22 cellular contexts compared by ENCODE assay signal in the genomic region with DNA sequence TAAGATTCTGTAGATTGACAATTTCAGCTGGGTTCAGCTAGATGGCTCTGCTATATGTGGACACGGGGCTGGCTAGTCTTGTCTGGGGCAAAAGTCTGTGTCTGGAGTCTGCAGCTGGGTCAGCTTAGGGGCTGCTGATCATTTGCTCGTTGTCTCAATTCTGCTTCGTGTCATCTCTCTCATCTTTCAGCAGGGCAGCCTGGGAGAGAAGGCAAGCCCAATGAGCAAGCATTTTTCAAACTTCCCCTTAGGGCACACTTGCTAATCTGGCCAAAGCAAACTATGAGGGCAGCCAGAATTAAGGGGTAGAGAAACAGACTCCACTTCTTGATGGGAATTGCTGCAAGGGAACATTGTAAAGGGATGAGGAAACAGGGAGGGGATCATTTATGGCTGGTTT.
A peak's percentile ranks its signal among the peaks of the same experiment; 100 is the strongest.
DNase-seq lines count a peak whose midpoint lies in the region; ATAC-seq and TF ChIP-seq lines count a peak whose summit lies in the region.
"Had no signal": no experiment of that assay in that cellular context is flagged by ENCODE, and none has a peak within 500 bp of the region (broad histone marks: within the 10 kb centered on the region; RNA-seq: fewer than 3 reads in every experiment).

No MANE protein-coding gene starts in this region.

- no peak overlapping the region for H2BK120ac ChIP-seq in mesendoderm (ENCODE audit: low read depth, low read length)

- H3K27ac ChIP-seq in breast epithelium, result no peak overlapping the region
- H3K27ac ChIP-seq in mesendoderm (ENCODE audit: low read depth, low read length), result no peak overlapping the region
- H3K27ac ChIP-seq: lower lobe of right lung, parathyroid adenoma, SJSA1, stomach had no signal

- no peak overlapping the region for H3K56ac ChIP-seq in mesendoderm (ENCODE audit: low read length)

- H3K9ac ChIP-seq in mesendoderm (ENCODE audit: low read length), result no peak overlapping the region
- H3K9ac ChIP-seq: parathyroid adenoma had no signal

- no peak overlapping the region for H3K23ac ChIP-seq in mesendoderm (ENCODE audit: low read length)

- POLR2A ChIA-PET in MCF 10A (lab: Yijun Ruan, JAX), result no interaction called here

- no peak overlapping the region for H3K18ac ChIP-seq in mesendoderm (ENCODE audit: low read length)

- H3K4me1 ChIP-seq in breast epithelium (no peaks in the 10 kb centered on the region), mesendoderm (ENCODE audit: control insufficient read depth, low read depth, low read length) (no peaks in the 10 kb centered on the region)
- H3K4me1 ChIP-seq: lower lobe of right lung, parathyroid adenoma, SJSA1, stomach had no signal

- H3K9me3 Mint-ChIP-seq in MCF 10A (ENCODE audit: unreplicated experiment), result no peaks in the 10 kb centered on the region
- no peaks in the 10 kb centered on the region for H3K9me3 Mint-ChIP-seq in progenitor cell of endocrine pancreas (ENCODE audit: low read depth)
- H3K9me3 Mint-ChIP-seq: activated CD4-positive, alpha-beta memory T cell treated with anti-CD3 and anti-CD28 coated beads for 36 hours; WTC11 had no signal

- CTCF ChIA-PET in MCF 10A (lab: Yijun Ruan, JAX), result interaction anchor here (0.6 to 0.7 kb wide), 4 partner anchors 39 to 1499 kb away, joined by 3 to 5 read pairs (median 3); no protein-coding TSS in a partner anchor

- no peak overlapping the region for H4K8ac ChIP-seq in mesendoderm (ENCODE audit: low read depth, low read length)

- no peak overlapping the region for H3K4me2 ChIP-seq in mesendoderm (ENCODE audit: low read length)

- DNase-seq in MCF 10A (ENCODE audit: unreplicated experiment) (peak; percentile 45), breast epithelium (ENCODE audit: low spot score in 2 of 2) (no peak), amniotic stem cell (lab: John Stamatoyannopoulos, UW) (peak; percentile 12), mesendoderm (peak; percentile 28), NCI-H82 treated with DMSO at 0.1 percent for 48 hours (lab: John Stamatoyannopoulos, UW; ENCODE audit: unreplicated experiment) (no peak), omental fat pad (ENCODE audit: low spot score) (no peak), progenitor cell of endocrine pancreas (ENCODE audit: low spot score, unreplicated experiment) (no peak)
- DNase-seq: activated CD4-positive, alpha-beta memory T cell treated with anti-CD3 and anti-CD28 coated beads for 36 hours; activated naive CD4-positive, alpha-beta T cell; activated T-cell treated with anti-CD3 and anti-CD28 coated beads for 4 hours; anterior cingulate cortex; hippocampal formation; Kasumi-1; lower lobe of right lung; NCI-H2171 treated with DMSO at 0.1 percent for 48 hours; stomach; T-helper 17 cell had no signal

- ATAC-seq in omental fat pad (ENCODE audit: low FRiP score), result no peak
- no peak for ATAC-seq in GM18907 (IDR thresholded peaks at IDR 0.05; ENCODE audit: unreplicated experiment)
- ATAC-seq: lower lobe of right lung, T-helper 17 cell, WTC11 had no signal

- no CpG with 5 or more reads among the region's 3 CpGs for WGBS in mesendoderm (ENCODE audit: extremely low coverage, insufficient coverage, low lambda C conversion rate)

- no peaks in the 10 kb centered on the region for H3K79me2 ChIP-seq in mesendoderm (ENCODE audit: control insufficient read depth, insufficient read depth, low read length)
- H3K79me2 ChIP-seq: parathyroid adenoma had no signal

- H3K4me3 Mint-ChIP-seq in MCF 10A (ENCODE audit: unreplicated experiment) (no peak overlapping the region), progenitor cell of endocrine pancreas (ENCODE audit: low read depth) (no peak overlapping the region)
- H3K4me3 Mint-ChIP-seq: activated CD4-positive, alpha-beta memory T cell treated with anti-CD3 and anti-CD28 coated beads for 36 hours; CD14-positive monocyte; T-helper 17 cell; WTC11 had no signal

- TF ChIP-seq CTCF in MCF 10A (IDR thresholded peaks at IDR 0.05; ENCODE audit: unreplicated experiment) (no peak), breast epithelium (IDR thresholded peaks at IDR 0.05) (no peak), omental fat pad (IDR thresholded peaks at IDR 0.05) (no peak), progenitor cell of endocrine pancreas (IDR thresholded peaks at IDR 0.05; ENCODE audit: unreplicated experiment) (no peak)

- H3K9me3 ChIP-seq in breast epithelium, result no peaks in the 10 kb centered on the region
- H3K9me3 ChIP-seq: lower lobe of right lung, SJSA1, stomach had no signal

- H3K4ac ChIP-seq in mesendoderm (ENCODE audit: low read depth, low read length), result no peak overlapping the region

- H4K5ac ChIP-seq in mesendoderm (ENCODE audit: low read length), result no peak overlapping the region

- intact Hi-C loops in MCF 10A (cut with micrococcal nuclease), result no loop called here
- intact Hi-C loops in breast epithelium (cut with DNase I; ENCODE audit: low total_unique reads), result loop anchor here (5.0 kb wide), 1 partner anchor 977 kb away; no protein-coding TSS in a partner anchor

- H3K4me3 ChIP-seq in breast epithelium (no peak overlapping the region), mesendoderm (ENCODE audit: low read length) (no peak overlapping the region)
- H3K4me3 ChIP-seq: lower lobe of right lung, SJSA1, stomach had no signal

- H3K36me3 Mint-ChIP-seq in MCF 10A (ENCODE audit: insufficient read depth, unreplicated experiment), result no peaks in the 10 kb centered on the region
- no peaks in the 10 kb centered on the region for H3K36me3 Mint-ChIP-seq in progenitor cell of endocrine pancreas (ENCODE audit: insufficient read depth)
- H3K36me3 Mint-ChIP-seq: activated CD4-positive, alpha-beta memory T cell treated with anti-CD3 and anti-CD28 coated beads for 36 hours; CD14-positive monocyte; WTC11 had no signal

- H3K27ac Mint-ChIP-seq in MCF 10A (ENCODE audit: low read depth, unreplicated experiment) (no peak overlapping the region), progenitor cell of endocrine pancreas (no peak overlapping the region)
- H3K27ac Mint-ChIP-seq: activated CD4-positive, alpha-beta memory T cell treated with anti-CD3 and anti-CD28 coated beads for 36 hours; CD14-positive monocyte; T-helper 17 cell; WTC11 had no signal

- BruUV-seq in MCF 10A (replicated peaks; lab: Mats Ljungman, UMichigan), result no TSS peak

- no peak overlapping the region for H2AK5ac ChIP-seq in mesendoderm (ENCODE audit: low read length)

- H3K36me3 ChIP-seq in breast epithelium, result no peaks in the 10 kb centered on the region
- no peaks in the 10 kb centered on the region for H3K36me3 ChIP-seq in mesendoderm (ENCODE audit: control insufficient read depth, insufficient read depth, low read length)
- H3K36me3 ChIP-seq: lower lobe of right lung, SJSA1, stomach had no signal

- no peak overlapping the region for H2BK15ac ChIP-seq in mesendoderm (replicated peaks; ENCODE audit: low read depth)

- H3K4me1 Mint-ChIP-seq in MCF 10A (ENCODE audit: insufficient read depth, unreplicated experiment), result peaks cover 7% of the 10 kb centered on the region
- H3K4me1 Mint-ChIP-seq in progenitor cell of endocrine pancreas (ENCODE audit: low read depth), result peaks cover 5% of the 10 kb centered on the region
- H3K4me1 Mint-ChIP-seq: CD14-positive monocyte, T-helper 17 cell had no signal

- H3K27me3 Mint-ChIP-seq in MCF 10A (ENCODE audit: insufficient read depth, unreplicated experiment) (no peaks in the 10 kb centered on the region), progenitor cell of endocrine pancreas (no peaks in the 10 kb centered on the region)
- H3K27me3 Mint-ChIP-seq: activated CD4-positive, alpha-beta memory T cell treated with anti-CD3 and anti-CD28 coated beads for 36 hours; T-helper 17 cell had no signal

- no peak overlapping the region for H2BK5ac ChIP-seq in mesendoderm (ENCODE audit: low read length)

- no peaks in the 10 kb centered on the region for H3K27me3 ChIP-seq in breast epithelium
- H3K27me3 ChIP-seq in mesendoderm (ENCODE audit: insufficient read depth, low read length, poor library complexity), result no peaks in the 10 kb centered on the region
- H3K27me3 ChIP-seq: SJSA1, stomach had no signal

- no peaks in the 10 kb centered on the region for H3K79me1 ChIP-seq in mesendoderm (ENCODE audit: low read length)

- TF ChIP-seq POLR2A in breast epithelium (IDR thresholded peaks at IDR 0.05), result no peak

Comparison
In these comparisons a context has a peak if more than half of its experiments do, and no peak if none do; other contexts are left out.
1. DNase-seq: peak in MCF 10A (single experiment), amniotic stem cell (single experiment) and mesendoderm (single experiment); none in breast epithelium (0 of 2), NCI-H82 treated with DMSO at 0.1 percent for 48 hours (single experiment), omental fat pad (single experiment) and progenitor cell of endocrine pancreas (single experiment).